In genomic region chr17:74513987-74514631, GRCh38 we compare ENCODE assay signal across 8 cellular contexts. TPM values are rescaled to one million over a fixed set of nuclear protein-coding genes. Genes with fewer than 3 reads are reported as not detected.
DNase-seq lines count a peak whose midpoint lies in the region; ATAC-seq lines count a peak whose summit lies in the region.

No MANE protein-coding gene starts in this region.

- no peaks in the 10 kb centered on the region for H3K36me3 ChIP-seq in adipocyte (ENCODE audit: control insufficient read depth, insufficient read depth, low read length, severe bottlenecking)

- no peaks in the 10 kb centered on the region for H3K9me3 ChIP-seq in adipocyte (ENCODE audit: control insufficient read depth, low read length)

- peak overlapping the region; percentile 100 for H3K27ac Mint-ChIP-seq in memory B cell

- peak; percentile 50 for ATAC-seq in memory B cell (ENCODE audit: low read depth)
- no peak for ATAC-seq in GM19395 (IDR thresholded peaks at IDR 0.05; ENCODE audit: unreplicated experiment)
- no peak for ATAC-seq in HG02571 (IDR thresholded peaks at IDR 0.05; ENCODE audit: unreplicated experiment)
- no peak for ATAC-seq in GM21737 (IDR thresholded peaks at IDR 0.05; ENCODE audit: unreplicated experiment)

- DNase-seq in NCI-H1694 (lab: John Stamatoyannopoulos, UW), result peak; percentile 61
- no peak for DNase-seq in NCI-H1694 treated with DMSO at 0.1 percent for 48 hours (lab: John Stamatoyannopoulos, UW)
- peak; percentile 36 for DNase-seq in NCI-H460 (ENCODE audit: extremely low read depth, low read depth)
- peak; percentile 52 for DNase-seq in adipocyte (ENCODE audit: low read depth)
- peak; percentile 62 to 66 for DNase-seq in memory B cell (ENCODE audit: low spot score in 2 of 2)

- peaks cover 8% of the 10 kb centered on the region for H3K27me3 Mint-ChIP-seq in memory B cell

- peaks cover 16% of the 10 kb centered on the region for H3K9me3 Mint-ChIP-seq in memory B cell

- H3K27me3 ChIP-seq in adipocyte (replicated peaks; ENCODE audit: control insufficient read depth, insufficient read depth, low read length), result peaks cover 3% of the 10 kb centered on the region

- peaks cover 20% of the 10 kb centered on the region for H3K4me1 Mint-ChIP-seq in memory B cell

- no peak overlapping the region for H3K4me3 Mint-ChIP-seq in memory B cell

- no peak overlapping the region for H3K9ac ChIP-seq in adipocyte (ENCODE audit: low read length)

- peaks cover 7% of the 10 kb centered on the region for H3K4me1 ChIP-seq in adipocyte (ENCODE audit: control insufficient read depth, insufficient read depth, low read length)

- H3K36me3 Mint-ChIP-seq in memory B cell, result peaks cover 11% of the 10 kb centered on the region

- no peak overlapping the region for H3K4me3 ChIP-seq in adipocyte (ENCODE audit: low read length)

RNA-seq across cellular contexts. Expression of gene CD300LB, which starts 17.2 kb away (rescaled TPM):
- total RNA-seq in NCI-H460 (2014; rRNA removed; shearing (Covaris generic)), result not detected in 2 replicates
- not detected in 2 replicates for polyA plus RNA-seq in NCI-H460 (2014; cell fraction: nucleus; rRNA removed)

RNA-seq across cellular contexts. Expression of gene CD300C, which starts 31.8 kb away (rescaled TPM):
- total RNA-seq in NCI-H460 (2014; rRNA removed; shearing (Covaris generic)), result 0.10 and 0.26 TPM in 2 replicates
- polyA plus RNA-seq in NCI-H460 (2014; cell fraction: nucleus; rRNA removed), result not detected in 2 replicates

RNA-seq across cellular contexts. Expression of gene CD300A, which starts 47.7 kb away (rescaled TPM):
- not detected in 2 replicates for total RNA-seq in NCI-H460 (2014; rRNA removed; shearing (Covaris generic))
- not detected in 2 replicates for polyA plus RNA-seq in NCI-H460 (2014; cell fraction: nucleus; rRNA removed)

RNA-seq across cellular contexts. Expression of gene CD300H, which starts 53.2 kb away (rescaled TPM):
- total RNA-seq in NCI-H460 (2014; rRNA removed; shearing (Covaris generic)), result not detected in 2 replicates
- not detected in 2 replicates for polyA plus RNA-seq in NCI-H460 (2014; cell fraction: nucleus; rRNA removed)
